25 cellular contexts compared by ENCODE assay signal in genomic region chr2:73009177-73009839, GRCh38.
DNase-seq lines count a peak whose midpoint lies in the region; ATAC-seq and TF ChIP-seq lines count a peak whose summit lies in the region.
"Had no signal": no experiment of that assay in that cellular context is flagged by ENCODE, and none has a peak within 500 bp of the region (broad histone marks: within the 10 kb centered on the region; RNA-seq: fewer than 3 reads in every experiment).

No MANE protein-coding gene starts in this region.

- no peak for TF ChIP-seq POLR2A in Peyer's patch (IDR thresholded peaks at IDR 0.05)

- no peaks in the 10 kb centered on the region for H3K9me3 ChIP-seq in Peyer's patch
- no peaks in the 10 kb centered on the region for H3K9me3 ChIP-seq in hepatocyte (ENCODE audit: low read depth)
- H3K9me3 ChIP-seq in trophoblast cell (ENCODE audit: insufficient read depth, low read depth, low read length): peaks cover 7% of the 10 kb centered on the region
- H3K9me3 ChIP-seq: HAP-1, SK-N-SH had no signal

- H3K4ac ChIP-seq in trophoblast cell (ENCODE audit: low read depth, low read length): no peak overlapping the region

- H3K14ac ChIP-seq in trophoblast cell (ENCODE audit: low read length): no peak overlapping the region

- H3K36me3 ChIP-seq in Peyer's patch (peaks cover 0 to 3% (median 0%) of the 10 kb centered on the region in 3 donors), hepatocyte (replicated peaks; ENCODE audit: insufficient read depth, low read depth) (no peaks in the 10 kb centered on the region), trophoblast cell (ENCODE audit: control insufficient read depth in 1 of 2, insufficient read depth in 2 of 2, low read length in 2 of 2) (peaks cover 2 to 5% of the 10 kb centered on the region in 2 experiments)
- H3K36me3 ChIP-seq: HAP-1 had no signal

- no peak overlapping the region for H3K18ac ChIP-seq in trophoblast cell (ENCODE audit: low read length)

- H3K27ac ChIP-seq in Peyer's patch (no peak overlapping the region), hepatocyte (no peak overlapping the region), trophoblast cell (ENCODE audit: low read depth, low read length) (no peak overlapping the region)

- no peak for ATAC-seq in GM21515 (IDR thresholded peaks at IDR 0.05; ENCODE audit: unreplicated experiment)
- ATAC-seq: GM12878, Panc1 had no signal

- no peaks in the 10 kb centered on the region for H3K27me3 ChIP-seq in Peyer's patch
- no peaks in the 10 kb centered on the region for H3K27me3 ChIP-seq in hepatocyte
- H3K27me3 ChIP-seq in trophoblast cell (ENCODE audit: insufficient read depth, low read length): no peaks in the 10 kb centered on the region

- 97% methylated on average over 7 of the region's 7 CpGs for WGBS in hepatocyte (ENCODE audit: low lambda C conversion rate, missing lambda C conversion rate)
- WGBS in trophoblast cell (ENCODE audit: extremely low coverage, insufficient coverage, insufficient read length): no CpG with 5 or more reads among the region's 7 CpGs

- H2BK120ac ChIP-seq in trophoblast cell (ENCODE audit: insufficient read depth, low read length, poor library complexity): no peak overlapping the region

- H3K4me1 Mint-ChIP-seq in activated T-helper 2 cell treated with anti-CD3 and anti-CD28 coated beads, Interferon-gamma antibody, Interleukin-2, Interleukin-4, amounts not matched to agents 10 μg/mL and 5 μg/mL and 100 μg/mL, durations not matched to agents 14 hours and 24 hours and 36 hours (ENCODE audit: low read depth): no peaks in the 10 kb centered on the region
- H3K4me1 Mint-ChIP-seq: CD4-positive, alpha-beta memory T cell had no signal

- H3K27me3 Mint-ChIP-seq in activated T-helper 2 cell treated with anti-CD3 and anti-CD28 coated beads, Interferon-gamma antibody, Interleukin-2, Interleukin-4, amounts not matched to agents 10 μg/mL and 5 μg/mL and 100 μg/mL, durations not matched to agents 14 hours and 24 hours and 36 hours (ENCODE audit: low read depth): peaks cover 10% of the 10 kb centered on the region
- H3K27me3 Mint-ChIP-seq: CD4-positive, alpha-beta memory T cell had no signal

- H3K9me2 ChIP-seq in hepatocyte (replicated peaks; ENCODE audit: insufficient read depth): no peaks in the 10 kb centered on the region
- H3K9me2 ChIP-seq: SK-N-SH had no signal

- TF ChIP-seq CTCF in Peyer's patch (IDR thresholded peaks at IDR 0.05) (no peak), hepatocyte (IDR thresholded peaks at IDR 0.05; ENCODE audit: poor library complexity) (no peak)

- peaks cover 1% of the 10 kb centered on the region for H3K79me2 ChIP-seq in hepatocyte
- no peaks in the 10 kb centered on the region for H3K79me2 ChIP-seq in trophoblast cell (ENCODE audit: control insufficient read depth, insufficient read depth, low read length, poor library complexity)

- H2BK5ac ChIP-seq in trophoblast cell (ENCODE audit: low read depth, low read length, poor library complexity): no peak overlapping the region

- no peaks in the 10 kb centered on the region for H3K36me3 Mint-ChIP-seq in activated T-helper 2 cell treated with anti-CD3 and anti-CD28 coated beads, Interferon-gamma antibody, Interleukin-2, Interleukin-4, amounts not matched to agents 10 μg/mL and 5 μg/mL and 100 μg/mL, durations not matched to agents 14 hours and 24 hours and 36 hours (ENCODE audit: low read depth)

- H2AFZ ChIP-seq in hepatocyte (no peak overlapping the region), trophoblast cell (ENCODE audit: insufficient read depth, low read length, poor library complexity) (no peak overlapping the region)

- H3K27ac Mint-ChIP-seq in activated T-helper 2 cell treated with anti-CD3 and anti-CD28 coated beads, Interferon-gamma antibody, Interleukin-2, Interleukin-4, amounts not matched to agents 10 μg/mL and 5 μg/mL and 100 μg/mL, durations not matched to agents 14 hours and 24 hours and 36 hours: no peak overlapping the region
- H3K27ac Mint-ChIP-seq: CD4-positive, alpha-beta memory T cell had no signal

- H2BK12ac ChIP-seq in trophoblast cell (ENCODE audit: low read length): no peak overlapping the region

- H3K79me1 ChIP-seq in trophoblast cell (ENCODE audit: low read length): no peaks in the 10 kb centered on the region

- peak overlapping the region; percentile 5 for H3K9ac ChIP-seq in trophoblast cell (ENCODE audit: low read length)
- H3K9ac ChIP-seq: SK-N-SH had no signal

- H3K23ac ChIP-seq in trophoblast cell (ENCODE audit: low read length): no peak overlapping the region

- H2AK5ac ChIP-seq in trophoblast cell (ENCODE audit: low read length): no peak overlapping the region

- H3K4me3 Mint-ChIP-seq in activated T-helper 2 cell treated with anti-CD3 and anti-CD28 coated beads, Interferon-gamma antibody, Interleukin-2, Interleukin-4, amounts not matched to agents 10 μg/mL and 5 μg/mL and 100 μg/mL, durations not matched to agents 14 hours and 24 hours and 36 hours (ENCODE audit: low read depth): no peak overlapping the region
- H3K4me3 Mint-ChIP-seq: CD4-positive, alpha-beta memory T cell had no signal

- peak in 2 of 3 donors; percentile 19 to 29 for DNase-seq in Peyer's patch
- peak; percentile 4 for DNase-seq in activated T-helper 2 cell treated with anti-CD3 and anti-CD28 coated beads, Interferon-gamma antibody, Interleukin-2, Interleukin-4, amounts not matched to agents 10 μg/mL and 5 μg/mL and 100 μg/mL, durations not matched to agents 14 hours and 24 hours and 36 hours (ENCODE audit: low spot score)
- DNase-seq in hepatocyte (ENCODE audit: low spot score): peak; percentile 1
- no peak for DNase-seq in trophoblast cell
- no peak for DNase-seq in DMS153 (lab: John Stamatoyannopoulos, UW)
- DNase-seq in stimulated activated naive CD4-positive, alpha-beta T cell treated with Interleukin-2 at 50 U/mL for 16 hours (lab: John Stamatoyannopoulos, UW): no peak
- DNase-seq: C1 segment of cervical spinal cord; CD4-positive, alpha-beta memory T cell; COR-L47; EL; GDM1; GOT3; NCI-H1092; NCI-H1436; NCI-H187; NCI-H2081 treated with DMSO at 0.1 percent for 48 hours; NCI-H2171; NCI-H226; NCI-H510A; NCI-H69; SK-N-SH had no signal

- no peaks in the 10 kb centered on the region for H3K9me3 Mint-ChIP-seq in activated T-helper 2 cell treated with anti-CD3 and anti-CD28 coated beads, Interferon-gamma antibody, Interleukin-2, Interleukin-4, amounts not matched to agents 10 μg/mL and 5 μg/mL and 100 μg/mL, durations not matched to agents 14 hours and 24 hours and 36 hours

- H3K4me1 ChIP-seq in Peyer's patch (no peaks in the 10 kb centered on the region), hepatocyte (ENCODE audit: insufficient read depth) (no peaks in the 10 kb centered on the region), trophoblast cell (ENCODE audit: control insufficient read depth in 1 of 2, insufficient read depth in 2 of 2, low read length in 2 of 2) (no peaks in the 10 kb centered on the region)
- H3K4me1 ChIP-seq: HAP-1 had no signal

- no peak overlapping the region for H3K4me3 ChIP-seq in Peyer's patch
- no peak overlapping the region for H3K4me3 ChIP-seq in hepatocyte
- no peak overlapping the region for H3K4me3 ChIP-seq in trophoblast cell (ENCODE audit: low read depth, low read length)
- H3K4me3 ChIP-seq: GM12878, HAP-1 had no signal

- no peak overlapping the region for H4K12ac ChIP-seq in trophoblast cell (ENCODE audit: low read depth, low read length)

- H4K8ac ChIP-seq in trophoblast cell (ENCODE audit: low read depth, low read length): no peak overlapping the region

- H4K91ac ChIP-seq in trophoblast cell (ENCODE audit: low read depth, low read length): no peak overlapping the region

- H3K4me2 ChIP-seq in hepatocyte (no peak overlapping the region), trophoblast cell (ENCODE audit: low read length) (no peak overlapping the region)
- H3K4me2 ChIP-seq: SK-N-SH had no signal

- H4K20me1 ChIP-seq in hepatocyte (ENCODE audit: insufficient read depth, poor library complexity, severe bottlenecking): no peaks in the 10 kb centered on the region

- intact Hi-C loops in activated T-helper 2 cell treated with anti-CD3 and anti-CD28 coated beads, Interferon-gamma antibody, Interleukin-2, Interleukin-4, amounts not matched to agents 10 μg/mL and 5 μg/mL and 100 μg/mL, durations not matched to agents 14 hours and 24 hours and 36 hours (cut with micrococcal nuclease): no loop called here

Comparison
In these comparisons a context has a peak if more than half of its experiments do, and no peak if none do; other contexts are left out.
1. DNase-seq: peak in Peyer's patch (2 of 3), activated T-helper 2 cell treated with anti-CD3 and anti-CD28 coated beads, Interferon-gamma antibody, Interleukin-2, Interleukin-4, amounts not matched to agents 10 μg/mL and 5 μg/mL and 100 μg/mL, durations not matched to agents 14 hours and 24 hours and 36 hours (single experiment) and hepatocyte (single experiment); none in trophoblast cell (0 of 2), DMS153 (single experiment) and stimulated activated naive CD4-positive, alpha-beta T cell treated with Interleukin-2 at 50 U/mL for 16 hours (single experiment).